ENCODE assay signal across 2 cellular contexts in the genomic region with DNA sequence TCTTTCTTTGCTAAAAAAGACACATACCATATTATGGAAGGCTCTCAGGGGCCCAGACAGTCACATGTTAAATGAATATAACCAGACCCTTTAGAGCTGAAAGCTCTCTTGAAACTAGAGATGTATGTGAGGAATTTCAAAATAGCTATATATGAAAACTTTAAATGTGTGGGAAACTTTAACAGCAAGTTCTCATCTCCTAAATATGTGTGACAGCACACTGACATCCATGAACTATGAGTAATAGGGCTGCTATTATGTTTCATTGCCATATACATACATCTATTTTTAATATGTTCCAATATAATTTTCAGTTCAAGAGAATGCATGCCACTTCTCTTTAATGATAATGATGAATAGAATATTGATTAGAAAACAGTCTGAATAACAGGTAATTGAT.
TF ChIP-seq lines count a peak whose summit lies in the region.

No MANE protein-coding gene starts in this region.

TF ChIP-seq in IMR-90, 13 proteins besides CTCF, POLR2A, EP300 and RAD21 (continued from another document):
- TF ChIP-seq, protein P1, sequence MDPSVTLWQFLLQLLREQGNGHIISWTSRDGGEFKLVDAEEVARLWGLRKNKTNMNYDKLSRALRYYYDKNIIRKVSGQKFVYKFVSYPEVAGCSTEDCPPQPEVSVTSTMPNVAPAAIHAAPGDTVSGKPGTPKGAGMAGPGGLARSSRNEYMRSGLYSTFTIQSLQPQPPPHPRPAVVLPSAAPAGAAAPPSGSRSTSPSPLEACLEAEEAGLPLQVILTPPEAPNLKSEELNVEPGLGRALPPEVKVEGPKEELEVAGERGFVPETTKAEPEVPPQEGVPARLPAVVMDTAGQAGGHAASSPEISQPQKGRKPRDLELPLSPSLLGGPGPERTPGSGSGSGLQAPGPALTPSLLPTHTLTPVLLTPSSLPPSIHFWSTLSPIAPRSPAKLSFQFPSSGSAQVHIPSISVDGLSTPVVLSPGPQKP (IDR thresholded peaks at IDR 0.05; ENCODE audit: borderline replicate concordance, low read depth, low read length) = no peak
- TF ChIP-seq CEBPB (IDR thresholded peaks at IDR 0.05; ENCODE audit: low read depth, low read length) (no peak), SMC3 (IDR thresholded peaks at IDR 0.05; ENCODE audit: low read depth, low read length) (no peak), RCOR1 (IDR thresholded peaks at IDR 0.05; ENCODE audit: insufficient replicate concordance, low read length) (no peak), RFX5 (IDR thresholded peaks at IDR 0.05; ENCODE audit: low read depth, low read length) (no peak), NFE2L2 (IDR thresholded peaks at IDR 0.05; ENCODE audit: low read depth, low read length) (no peak), MAZ (IDR thresholded peaks at IDR 0.05; ENCODE audit: borderline replicate concordance, low read depth, low read length) (no peak), MXI1 (IDR thresholded peaks at IDR 0.05; ENCODE audit: borderline replicate concordance, low read depth, low read length) (no peak), USF2 (IDR thresholded peaks at IDR 0.05; ENCODE audit: low read depth, low read length) (no peak)
TF ChIP-seq in IMR-90: peak in this region for 0.

TF ChIP-seq in HepG2, 621 proteins besides CTCF, POLR2A, EP300 and RAD21 (continued from another document):
- no peak for TF ChIP-seq SCMH1 (CRISPR knock-in tag; IDR thresholded peaks at IDR 0.05; ENCODE audit: borderline replicate concordance)
- no peak for TF ChIP-seq STAG1 (CRISPR knock-in tag; IDR thresholded peaks at IDR 0.05)
- no peak for TF ChIP-seq TFAP4 (IDR thresholded peaks at IDR 0.05; ENCODE audit: borderline replicate concordance, low read depth)
- no peak for TF ChIP-seq ZNF639 (CRISPR knock-in tag; conservative IDR thresholded peaks at IDR 0.05)
- TF ChIP-seq RBFOX2 (IDR thresholded peaks at IDR 0.05; ENCODE audit: low read depth, low read length) = no peak
- no peak for TF ChIP-seq YY1 (IDR thresholded peaks at IDR 0.05; ENCODE audit: insufficient read depth, insufficient replicate concordance, low read depth, low read length)
- no peak for TF ChIP-seq AKAP8 (CRISPR knock-in tag; IDR thresholded peaks at IDR 0.05)
- no peak for TF ChIP-seq GATAD2A (CRISPR knock-in tag; IDR thresholded peaks at IDR 0.05)
- no peak for TF ChIP-seq NFATC3 (CRISPR knock-in tag; IDR thresholded peaks at IDR 0.05)
- no peak for TF ChIP-seq IRX3 (CRISPR knock-in tag; IDR thresholded peaks at IDR 0.05; ENCODE audit: borderline replicate concordance, low read depth)
- no peak for TF ChIP-seq ZNF749 (CRISPR knock-in tag; IDR thresholded peaks at IDR 0.05; ENCODE audit: borderline replicate concordance)
- TF ChIP-seq NR2F6 (IDR thresholded peaks at IDR 0.05) = no peak
- TF ChIP-seq NR2F6 (CRISPR knock-in tag; IDR thresholded peaks at IDR 0.05) = no peak
- TF ChIP-seq ZGPAT (CRISPR knock-in tag; IDR thresholded peaks at IDR 0.05) = no peak
- TF ChIP-seq FOXA3 (CRISPR knock-in tag; IDR thresholded peaks at IDR 0.05) = no peak
- TF ChIP-seq ZNF556 (CRISPR knock-in tag; IDR thresholded peaks at IDR 0.05; ENCODE audit: borderline replicate concordance) = no peak
- TF ChIP-seq NFE2L2 (IDR thresholded peaks at IDR 0.05; ENCODE audit: low read length) = no peak
